8 cellular contexts compared by ENCODE assay signal in genomic region chr9:134698587-134699342, GRCh38. TPM values are rescaled to one million over a fixed set of nuclear protein-coding genes. Genes with fewer than 3 reads are reported as not detected.
DNase-seq lines count a peak whose midpoint lies in the region; ATAC-seq and TF ChIP-seq lines count a peak whose summit lies in the region.

No MANE protein-coding gene starts in this region.

- no peaks in the 10 kb centered on the region for H3K27me3 ChIP-seq in transverse colon

- H3K4me1 ChIP-seq in transverse colon = peaks cover 3 to 12% (median 8%) of the 10 kb centered on the region in 4 donors

- DNase-seq in GM12864 (ENCODE audit: low read depth) (no peak), NCI-H226 (peak; percentile 15), fibroblast of mammary gland (ENCODE audit: low read depth) (peak; percentile 51), natural killer cell (peak; percentile 44), transverse colon (peak; percentile 66)
- DNase-seq in activated CD8-positive, alpha-beta memory T cell treated with anti-CD3 and anti-CD28 coated beads for 48 hours (ENCODE audit: low read depth in 2 of 3, low spot score in 2 of 3) = peak; percentile 11 to 43 (median 34)

- no peak overlapping the region for H3K4me3 Mint-ChIP-seq in natural killer cell

- H3K27ac ChIP-seq in 22Rv1 (no peak overlapping the region), transverse colon (peak overlapping the region in 3 of 4 donors; percentile 20 to 53 (median 23))

- no peaks in the 10 kb centered on the region for H3K9me3 ChIP-seq in transverse colon

- H3K36me3 ChIP-seq in transverse colon = no peaks in the 10 kb centered on the region

- intact Hi-C loops in natural killer cell (cut with micrococcal nuclease) = loop anchor here (5.0 kb wide), 1 partner anchor 714 kb away; no protein-coding TSS in a partner anchor
- intact Hi-C loops in transverse colon (cut with DNase I; ENCODE audit: low total_unique reads) = loop anchor here (1.0 kb wide), 1 partner anchor 41 kb away; no protein-coding TSS in a partner anchor

- TF ChIP-seq CTCF in 22Rv1 (IDR thresholded peaks at IDR 0.05) (peak; percentile 89), GM12864 (IDR thresholded peaks at IDR 0.05; ENCODE audit: low read depth, low read length, missing control alignments) (peak; percentile 97), fibroblast of mammary gland (conservative IDR thresholded peaks at IDR 0.05; ENCODE audit: control insufficient read depth, insufficient read depth, low read depth, low read length) (peak; percentile 88), natural killer cell (IDR thresholded peaks at IDR 0.05) (peak; percentile 69), transverse colon (IDR thresholded peaks at IDR 0.05) (peak; percentile 81 to 92 (median 87))

- 28 to 39% methylated on average over 2 to 13 of the region's 19 CpGs for WGBS in transverse colon (ENCODE audit: low coverage in 1 of 2), 2 donors

- H3K27ac Mint-ChIP-seq in natural killer cell = no peak overlapping the region

- no peak for TF ChIP-seq POLR2A in transverse colon (IDR thresholded peaks at IDR 0.05)

- H3K9me3 Mint-ChIP-seq in natural killer cell = no peaks in the 10 kb centered on the region

- H3K4me3 ChIP-seq in GM12864 (ENCODE audit: low read depth, low read length) = no peak overlapping the region
- H3K4me3 ChIP-seq in fibroblast of mammary gland (ENCODE audit: control insufficient read depth, low read depth, low read length) = no peak overlapping the region
- H3K4me3 ChIP-seq in transverse colon = no peak overlapping the region

- no peaks in the 10 kb centered on the region for H3K27me3 Mint-ChIP-seq in natural killer cell (ENCODE audit: low read depth in 2 of 2)

- no peaks in the 10 kb centered on the region for H3K36me3 Mint-ChIP-seq in natural killer cell

- ATAC-seq in natural killer cell = peak in 2 of 3 donors; percentile 46 to 80
- ATAC-seq in GM21360 (IDR thresholded peaks at IDR 0.05; ENCODE audit: unreplicated experiment) = no peak

- H3K4me1 Mint-ChIP-seq in natural killer cell = no peaks in the 10 kb centered on the region

- in situ Hi-C loops in transverse colon (cut with MboI; ENCODE audit: low pct_ligation_motif_present in 1 of 4, low pct_unique_long_range_greater_than_20kb in 1 of 4, low sequenced_read_pairs in 3 of 4) = loop anchor here in 1 of 4 donors (25.0 kb wide), 1 partner anchor 289 kb away; no protein-coding TSS in a partner anchor

- no peak for TF ChIP-seq EP300 in transverse colon (IDR thresholded peaks at IDR 0.05; ENCODE audit: low read depth)

RNA-seq across cellular contexts. Expression of gene COL5A1, which starts 57.2 kb away (rescaled TPM):
- under 1 TPM; 0.11 to 0.28 (median 0.23) TPM for total RNA-seq in natural killer cell
- 10 to 100 TPM in 2 of 4 donors, 1 to 10 TPM in 2; 7.1 to 69.3 (median 16.1) TPM for total RNA-seq in transverse colon

Comparison
In these comparisons a context has a peak if more than half of its experiments do, and no peak if none do; other contexts are left out.
1. RNA of gene COL5A1, which starts 57.2 kb away (total RNA-seq): 7.1 to 69.3 TPM in transverse colon; 0.11 to 0.28 TPM in natural killer cell; every median in the first group is over 4 times any median in the second.
2. Peak in every context shown above with its lines, with median percentiles within 50 percentile points of each other: CTCF ChIP-seq.